In genomic region chr4:105909699-105910340, GRCh38 we compare ENCODE assay signal across 14 cellular contexts. TPM values are rescaled to one million over a fixed set of nuclear protein-coding genes. Genes with fewer than 3 reads are reported as not detected.
DNase-seq lines count a peak whose midpoint lies in the region; ATAC-seq and TF ChIP-seq lines count a peak whose summit lies in the region.
"Had no signal": no experiment of that assay in that cellular context is flagged by ENCODE, and none has a peak within 500 bp of the region (broad histone marks: within the 10 kb centered on the region; RNA-seq: fewer than 3 reads in every experiment).

No MANE protein-coding gene starts in this region.

- peak overlapping the region; percentile 70 for H3K27ac ChIP-seq in VCaP

- in situ Hi-C loops in ACHN (cut with HindIII; ENCODE audit: low pct_ligation_motif_present, low pct_unique_long_range_greater_than_20kb, low sequenced_read_pairs) = no loop called here

- DNase-seq in ACHN = peak; percentile 37
- DNase-seq in HT-29 (ENCODE audit: low spot score) = peak; percentile 90
- DNase-seq in kidney tubule cell (ENCODE audit: low spot score) = peak; percentile 85
- DNase-seq in dermis blood vessel endothelial cell = no peak
- DNase-seq: activated naive CD4-positive, alpha-beta T cell treated with Interleukin-2 at 50 U/mL for 16 hours; midbrain; MV-4-11; NCI-H526; stimulated activated CD4-positive, alpha-beta T cell treated with anti-CD3 and anti-CD28 coated beads, Interleukin-2, amount 100 ng/mL, for 24 hours had no signal

- TF ChIP-seq CTCF in VCaP (conservative IDR thresholded peaks at IDR 0.05) = no peak

- no peak for ATAC-seq in HG02623 (IDR thresholded peaks at IDR 0.05; ENCODE audit: unreplicated experiment)
- ATAC-seq in GM18511 (IDR thresholded peaks at IDR 0.05; ENCODE audit: unreplicated experiment) = no peak
- no peak for ATAC-seq in HG03095 (IDR thresholded peaks at IDR 0.05; ENCODE audit: unreplicated experiment)
- ATAC-seq: GM12878 had no signal

RNA-seq across cellular contexts. Expression of gene NPNT, which starts 14.5 kb away (rescaled TPM):
- total RNA-seq in HT-29 (2014; rRNA removed; shearing (Covaris generic)) = 25.7 and 35.4 TPM in 2 replicates
- total RNA-seq in dermis blood vessel endothelial cell = 0.09 and 0.34 TPM in 2 replicates

Comparison
In these comparisons a context has a peak if more than half of its experiments do, and no peak if none do; other contexts are left out.
1. RNA of gene NPNT, which starts 14.5 kb away (total RNA-seq): 25.7 to 35.4 TPM in HT-29; 0.09 to 0.34 TPM in dermis blood vessel endothelial cell; every median in the first group is over 10 times any median in the second.